Comparison of ENCODE assay signal across 36 cellular contexts in genomic region chr10:70000262-70000661, GRCh38.
"Had no signal": no experiment of that assay in that cellular context is flagged by ENCODE, and none has a peak within 500 bp of the region (broad histone marks: within the 10 kb centered on the region; RNA-seq: fewer than 3 reads in every experiment).

No MANE protein-coding gene starts in this region.

- H3K36me3 Mint-ChIP-seq: activated CD8-positive, alpha-beta memory T cell treated with anti-CD3 and anti-CD28 coated beads, Interleukin-2, amount 10 ng/mL, durations not matched to agents 7 days and 5 days; activated naive CD4-positive, alpha-beta T cell treated with anti-CD3 and anti-CD28 coated beads, Interleukin-2, amount 10 ng/mL, durations not matched to agents 7 days and 5 days; activated naive CD4-positive, alpha-beta T cell treated with anti-CD3 and anti-CD28 coated beads, Interleukin-2, amount 50 U/mL, for 24 hours; activated naive CD8-positive, alpha-beta T cell; activated naive CD8-positive, alpha-beta T cell treated with anti-CD3 and anti-CD28 coated beads, Interleukin-2, amount 10 ng/mL, durations not matched to agents 7 days and 5 days; brain; T-cell had no signal

- ATAC-seq: activated CD4-positive, alpha-beta T cell treated with anti-CD3 and anti-CD28 coated beads for 36 hours; activated CD4-positive, CD25-positive, alpha-beta regulatory T cell treated with anti-CD3 and anti-CD28 coated beads, Interleukin-2, amount 50 U/mL, for 24 hours; activated CD8-positive, alpha-beta memory T cell treated with anti-CD3 and anti-CD28 coated beads, Interleukin-2, amount 10 ng/mL, durations not matched to agents 7 days and 5 days; activated CD8-positive, alpha-beta T cell treated with anti-CD3 and anti-CD28 coated beads, Interleukin-2, amount 10 ng/mL, durations not matched to agents 7 days and 5 days; activated naive CD8-positive, alpha-beta T cell treated with anti-CD3 and anti-CD28 coated beads, Interleukin-2, amount 50 U/mL, for 24 hours; T-cell; T-helper 17 cell had no signal

- FAIRE-seq: bronchial epithelial cell, TTC549 had no signal

- H3K4me1 ChIP-seq: ascending aorta had no signal

- H3K4me3 ChIP-seq: ascending aorta, cardiac muscle cell had no signal

- H3K4me1 Mint-ChIP-seq: activated CD4-positive, alpha-beta memory T cell treated with anti-CD3 and anti-CD28 coated beads, Interleukin-2, amount 10 ng/mL, durations not matched to agents 7 days and 5 days; activated CD4-positive, alpha-beta T cell treated with anti-CD3 and anti-CD28 coated beads for 36 hours; activated CD4-positive, alpha-beta T cell treated with anti-CD3 and anti-CD28 coated beads, Interleukin-2, amount 10 ng/mL, durations not matched to agents 7 days and 5 days; activated CD8-positive, alpha-beta memory T cell treated with anti-CD3 and anti-CD28 coated beads, Interleukin-2, amount 10 ng/mL, durations not matched to agents 7 days and 5 days; activated naive CD4-positive, alpha-beta T cell treated with anti-CD3 and anti-CD28 coated beads, Interleukin-2, amount 10 ng/mL, durations not matched to agents 7 days and 5 days; activated naive CD4-positive, alpha-beta T cell treated with anti-CD3 and anti-CD28 coated beads, Interleukin-2, amount 50 U/mL, for 24 hours; activated naive CD8-positive, alpha-beta T cell treated with anti-CD3 and anti-CD28 coated beads, Interleukin-2, amount 10 ng/mL, durations not matched to agents 7 days and 5 days; activated naive CD8-positive, alpha-beta T cell treated with anti-CD3 and anti-CD28 coated beads, Interleukin-2, amount 50 U/mL, for 24 hours; central memory CD8-positive, alpha-beta T cell; T-cell had no signal

- H3K9me3 Mint-ChIP-seq: activated CD4-positive, alpha-beta memory T cell treated with anti-CD3 and anti-CD28 coated beads, Interleukin-2, amount 10 ng/mL, durations not matched to agents 7 days and 5 days; activated CD4-positive, alpha-beta T cell treated with anti-CD3 and anti-CD28 coated beads, Interleukin-2, amount 10 ng/mL, durations not matched to agents 7 days and 5 days; activated naive CD4-positive, alpha-beta T cell treated with anti-CD3 and anti-CD28 coated beads, Interleukin-2, amount 10 ng/mL, durations not matched to agents 7 days and 5 days; activated naive CD8-positive, alpha-beta T cell treated with anti-CD3 and anti-CD28 coated beads, Interleukin-2, amount 50 U/mL, for 24 hours; activated T-cell treated with anti-CD3 and anti-CD28 coated beads, Interleukin-2, amount 50 U/mL, for 24 hours; activated T-helper 2 cell treated with anti-CD3 and anti-CD28 coated beads, Interferon-gamma antibody, Interleukin-2, Interleukin-4, amounts not matched to agents 10 μg/mL and 5 μg/mL and 100 μg/mL, durations not matched to agents 14 hours and 24 hours and 36 hours; central memory CD8-positive, alpha-beta T cell had no signal

- H3K27ac Mint-ChIP-seq: activated CD4-positive, alpha-beta memory T cell treated with anti-CD3 and anti-CD28 coated beads, Interleukin-2, amount 10 ng/mL, durations not matched to agents 7 days and 5 days; activated CD4-positive, alpha-beta T cell treated with anti-CD3 and anti-CD28 coated beads for 36 hours; activated CD4-positive, alpha-beta T cell treated with anti-CD3 and anti-CD28 coated beads, Interleukin-2, amount 10 ng/mL, durations not matched to agents 7 days and 5 days; activated CD8-positive, alpha-beta memory T cell treated with anti-CD3 and anti-CD28 coated beads, Interleukin-2, amount 10 ng/mL, durations not matched to agents 7 days and 5 days; activated CD8-positive, alpha-beta T cell treated with anti-CD3 and anti-CD28 coated beads, Interleukin-2, amount 10 ng/mL, durations not matched to agents 7 days and 5 days; activated naive CD4-positive, alpha-beta T cell treated with anti-CD3 and anti-CD28 coated beads, Interleukin-2, amount 10 ng/mL, durations not matched to agents 7 days and 5 days; activated naive CD4-positive, alpha-beta T cell treated with anti-CD3 and anti-CD28 coated beads, Interleukin-2, amount 50 U/mL, for 24 hours; activated naive CD8-positive, alpha-beta T cell; activated naive CD8-positive, alpha-beta T cell treated with anti-CD3 and anti-CD28 coated beads, Interleukin-2, amount 10 ng/mL, durations not matched to agents 7 days and 5 days; activated naive CD8-positive, alpha-beta T cell treated with anti-CD3 and anti-CD28 coated beads, Interleukin-2, amount 50 U/mL, for 24 hours; activated T-cell treated with anti-CD3 and anti-CD28 coated beads, Interleukin-2, amount 50 U/mL, for 24 hours; activated T-helper 2 cell treated with anti-CD3 and anti-CD28 coated beads, Interferon-gamma antibody, Interleukin-2, Interleukin-4, amounts not matched to agents 10 μg/mL and 5 μg/mL and 100 μg/mL, durations not matched to agents 14 hours and 24 hours and 36 hours; brain; T-cell; T-helper 17 cell had no signal

- H3K4me3 Mint-ChIP-seq: activated CD4-positive, alpha-beta memory T cell treated with anti-CD3 and anti-CD28 coated beads, Interleukin-2, amount 10 ng/mL, durations not matched to agents 7 days and 5 days; activated CD4-positive, alpha-beta T cell treated with anti-CD3 and anti-CD28 coated beads for 36 hours; activated CD4-positive, alpha-beta T cell treated with anti-CD3 and anti-CD28 coated beads, Interleukin-2, amount 10 ng/mL, durations not matched to agents 7 days and 5 days; activated CD8-positive, alpha-beta memory T cell treated with anti-CD3 and anti-CD28 coated beads, Interleukin-2, amount 10 ng/mL, durations not matched to agents 7 days and 5 days; activated CD8-positive, alpha-beta T cell treated with anti-CD3 and anti-CD28 coated beads, Interleukin-2, amount 10 ng/mL, durations not matched to agents 7 days and 5 days; activated naive CD4-positive, alpha-beta T cell treated with anti-CD3 and anti-CD28 coated beads, Interleukin-2, amount 10 ng/mL, durations not matched to agents 7 days and 5 days; activated naive CD4-positive, alpha-beta T cell treated with anti-CD3 and anti-CD28 coated beads, Interleukin-2, amount 50 U/mL, for 24 hours; activated naive CD8-positive, alpha-beta T cell; activated naive CD8-positive, alpha-beta T cell treated with anti-CD3 and anti-CD28 coated beads, Interleukin-2, amount 10 ng/mL, durations not matched to agents 7 days and 5 days; activated naive CD8-positive, alpha-beta T cell treated with anti-CD3 and anti-CD28 coated beads, Interleukin-2, amount 50 U/mL, for 24 hours; activated T-cell treated with anti-CD3 and anti-CD28 coated beads, Interleukin-2, amount 50 U/mL, for 24 hours; brain; central memory CD8-positive, alpha-beta T cell; T-cell; T-helper 17 cell had no signal

- H3K27ac ChIP-seq: ascending aorta, cardiac muscle cell, VCaP had no signal

- DNase-seq: activated CD4-positive, alpha-beta memory T cell treated with anti-CD3 and anti-CD28 coated beads, Interleukin-2, amount 10 ng/mL, durations not matched to agents 7 days and 5 days; activated CD4-positive, alpha-beta T cell treated with anti-CD3 and anti-CD28 coated beads for 1 hour; activated CD4-positive, alpha-beta T cell treated with anti-CD3 and anti-CD28 coated beads for 36 hours; activated CD4-positive, alpha-beta T cell treated with anti-CD3 and anti-CD28 coated beads for 48 hours; activated CD4-positive, alpha-beta T cell treated with anti-CD3 and anti-CD28 coated beads, Interleukin-2, amount 10 ng/mL, durations not matched to agents 7 days and 5 days; activated CD4-positive, alpha-beta T cell treated with anti-CD3 and anti-CD28 coated beads, Interleukin-2, amount 50 U/mL, for 48 hours; activated CD4-positive, CD25-positive, alpha-beta regulatory T cell; activated CD8-positive, alpha-beta memory T cell treated with anti-CD3 and anti-CD28 coated beads for 24 hours; activated CD8-positive, alpha-beta memory T cell treated with anti-CD3 and anti-CD28 coated beads, Interleukin-2, amount 10 ng/mL, durations not matched to agents 7 days and 5 days; activated CD8-positive, alpha-beta memory T cell treated with anti-CD3 and anti-CD28 coated beads, Interleukin-2, amount 50 U/mL, for 48 hours; activated CD8-positive, alpha-beta T cell treated with anti-CD3 and anti-CD28 coated beads, Interleukin-2, amount 10 ng/mL, durations not matched to agents 7 days and 5 days; activated effector memory CD4-positive, alpha-beta T cell treated with Interleukin-2 at 50 U/mL for 16 hours; activated gamma-delta T cell; activated naive CD4-positive, alpha-beta T cell treated with anti-CD3 and anti-CD28 coated beads, Interleukin-2, amount 10 ng/mL, durations not matched to agents 7 days and 5 days; activated naive CD4-positive, alpha-beta T cell treated with Interleukin-2 at 50 U/mL for 16 hours; activated naive CD8-positive, alpha-beta T cell treated with anti-CD3 and anti-CD28 coated beads, Interleukin-2, amount 10 ng/mL, durations not matched to agents 7 days and 5 days; activated naive CD8-positive, alpha-beta T cell treated with anti-CD3 and anti-CD28 coated beads, Interleukin-2, amount 50 U/mL, for 24 hours; activated T-cell treated with anti-CD3 and anti-CD28 coated beads, Interleukin-2, amount 50 U/mL, for 24 hours; activated T-cell treated with anti-CD3 and anti-CD28 coated beads, Interleukin-2, amount 50 U/mL, for 48 hours; amygdala; anterior cingulate cortex; caudate nucleus; cerebellar nuclear complex; T-cell; T-helper 17 cell had no signal

- H3K9me3 ChIP-seq: ascending aorta had no signal
